8 cellular contexts compared by ENCODE assay signal in genomic region chr4:153522800-153523089, GRCh38. TPM values are rescaled to one million over a fixed set of nuclear protein-coding genes. Genes with fewer than 3 reads are reported as not detected.
A peak's percentile ranks its signal among the peaks of the same experiment; 100 is the strongest.
DNase-seq lines count a peak whose midpoint lies in the region; ATAC-seq and TF ChIP-seq lines count a peak whose summit lies in the region.

No MANE protein-coding gene starts in this region.

- peak overlapping the region; percentile 28 for H3K27ac ChIP-seq in CD8-positive, alpha-beta memory T cell (ENCODE audit: low read depth, low read length)
- H3K27ac ChIP-seq in Karpas-422 (ENCODE audit: low read length) (no peak overlapping the region), breast epithelium (no peak overlapping the region), GM23248 (no peak overlapping the region)
- H3K27ac ChIP-seq in effector memory CD4-positive, alpha-beta T cell (ENCODE audit: insufficient read depth, low read length, poor library complexity, severe bottlenecking), result peak overlapping the region; percentile 78

- H2AFZ ChIP-seq in Karpas-422 (ENCODE audit: low read length) (no peak overlapping the region), GM23248 (no peak overlapping the region)

- TF ChIP-seq POLR2A in breast epithelium (IDR thresholded peaks at IDR 0.05), result no peak

- H3K4me1 Mint-ChIP-seq in CD8-positive, alpha-beta memory T cell, result peaks cover 90 to 97% (median 97%) of the 10 kb centered on the region in 3 donors

- peaks cover 92% of the 10 kb centered on the region for H3K4me1 ChIP-seq in CD8-positive, alpha-beta memory T cell (ENCODE audit: insufficient read depth, low read length)
- H3K4me1 ChIP-seq in Karpas-422 (ENCODE audit: low read length) (peaks cover 65% of the 10 kb centered on the region), breast epithelium (no peaks in the 10 kb centered on the region), GM23248 (ENCODE audit: insufficient read depth) (no peaks in the 10 kb centered on the region)
- H3K4me1 ChIP-seq in effector memory CD4-positive, alpha-beta T cell (ENCODE audit: control insufficient read depth, insufficient read depth, low read length, poor library complexity, severe bottlenecking), result peaks cover 65% of the 10 kb centered on the region

- H3K79me2 ChIP-seq in Karpas-422 (ENCODE audit: low read length), result peaks cover 15% of the 10 kb centered on the region
- no peaks in the 10 kb centered on the region for H3K79me2 ChIP-seq in GM23248 (ENCODE audit: insufficient read depth)

- POLR2A ChIA-PET in CD8-positive, alpha-beta memory T cell (lab: Charles Lee), result interaction anchor here (1.1 to 1.7 kb wide), 3 partner anchors 23 to 57 kb away, joined by 3 to 12 read pairs (median 8); partner anchors contain the start of gene TMEM131L

- H3K9me3 Mint-ChIP-seq in CD8-positive, alpha-beta memory T cell, result no peaks in the 10 kb centered on the region

- in situ Hi-C loops in GM23248 (cut with MboI), result no loop called here

- H3K27me3 Mint-ChIP-seq in CD8-positive, alpha-beta memory T cell, result peaks cover 0 to 1% of the 10 kb centered on the region in 2 donors

- peaks cover 68% of the 10 kb centered on the region for H4K20me1 ChIP-seq in Karpas-422 (ENCODE audit: insufficient read depth, low read depth, low read length)
- H4K20me1 ChIP-seq in GM23248 (ENCODE audit: insufficient read depth), result no peaks in the 10 kb centered on the region

- H3K9me2 ChIP-seq in Karpas-422 (replicated peaks; ENCODE audit: insufficient read depth, low read length), result no peaks in the 10 kb centered on the region
- H3K9me2 ChIP-seq in GM23248 (ENCODE audit: insufficient read depth), result no peaks in the 10 kb centered on the region

- H3K36me3 Mint-ChIP-seq in CD8-positive, alpha-beta memory T cell, result peaks cover 0 to 8% (median 8%) of the 10 kb centered on the region in 3 donors

- peak overlapping the region; percentile 65 to 82 (median 76) for H3K4me3 Mint-ChIP-seq in CD8-positive, alpha-beta memory T cell

- no peaks in the 10 kb centered on the region for H3K9me3 ChIP-seq in CD8-positive, alpha-beta memory T cell (ENCODE audit: low read length)
- no peaks in the 10 kb centered on the region for H3K9me3 ChIP-seq in Karpas-422 (ENCODE audit: low read length)
- no peaks in the 10 kb centered on the region for H3K9me3 ChIP-seq in effector memory CD4-positive, alpha-beta T cell (ENCODE audit: control insufficient read depth, low read length)
- no peaks in the 10 kb centered on the region for H3K9me3 ChIP-seq in breast epithelium
- H3K9me3 ChIP-seq in GM23248 (ENCODE audit: low read depth), result no peaks in the 10 kb centered on the region

- peak; percentile 35 for ATAC-seq in GM21526 (IDR thresholded peaks at IDR 0.05; ENCODE audit: low FRiP score, unreplicated experiment)
- ATAC-seq in left cardiac atrium, result no peak

- H3K27me3 ChIP-seq in CD8-positive, alpha-beta memory T cell (ENCODE audit: insufficient read depth, low read length, poor library complexity, severe bottlenecking), result no peaks in the 10 kb centered on the region
- H3K27me3 ChIP-seq in Karpas-422 (ENCODE audit: low read length) (no peaks in the 10 kb centered on the region), breast epithelium (no peaks in the 10 kb centered on the region), GM23248 (replicated peaks; ENCODE audit: insufficient read depth) (no peaks in the 10 kb centered on the region)
- no peaks in the 10 kb centered on the region for H3K27me3 ChIP-seq in effector memory CD4-positive, alpha-beta T cell (replicated peaks; ENCODE audit: control insufficient read depth, insufficient read depth, low read length, poor library complexity, severe bottlenecking)

- no peaks in the 10 kb centered on the region for H3K36me3 ChIP-seq in CD8-positive, alpha-beta memory T cell (ENCODE audit: insufficient read depth, low read length)
- H3K36me3 ChIP-seq in Karpas-422 (ENCODE audit: insufficient read depth, low read length) (no peaks in the 10 kb centered on the region), breast epithelium (no peaks in the 10 kb centered on the region), GM23248 (ENCODE audit: low read depth) (no peaks in the 10 kb centered on the region)
- H3K36me3 ChIP-seq in effector memory CD4-positive, alpha-beta T cell (ENCODE audit: control insufficient read depth, insufficient read depth, low read length), result no peaks in the 10 kb centered on the region

- peak overlapping the region; percentile 71 to 96 (median 86) for H3K27ac Mint-ChIP-seq in CD8-positive, alpha-beta memory T cell

- intact Hi-C loops in left cardiac atrium (cut with DNase I) (no loop called here), breast epithelium (cut with DNase I; ENCODE audit: low total_unique reads) (no loop called here)

- H3K4me3 ChIP-seq in CD8-positive, alpha-beta memory T cell (ENCODE audit: low read length), result peak overlapping the region; percentile 38
- H3K4me3 ChIP-seq in Karpas-422 (ENCODE audit: low read length), result no peak overlapping the region
- H3K4me3 ChIP-seq in effector memory CD4-positive, alpha-beta T cell (ENCODE audit: insufficient read depth, low read depth, low read length, poor library complexity, severe bottlenecking), result peak overlapping the region; percentile 23
- no peak overlapping the region for H3K4me3 ChIP-seq in breast epithelium
- no peak overlapping the region for H3K4me3 ChIP-seq in GM23248

- H3K9ac ChIP-seq in Karpas-422 (ENCODE audit: low read length) (no peak overlapping the region), GM23248 (no peak overlapping the region)

- 93 to 94% methylated on average over 1 of the region's 1 CpG for WGBS in GM23248 (ENCODE audit: low coverage in 1 of 2, low lambda C conversion rate in 2 of 2, missing lambda C conversion rate in 2 of 2), 2 experiments

- DNase-seq in CD8-positive, alpha-beta memory T cell, result peak in 4 of 5 donors; percentile 10 to 34 (median 30)
- no peak for DNase-seq in Karpas-422
- peak; percentile 37 to 41 (median 41) for DNase-seq in effector memory CD4-positive, alpha-beta T cell
- DNase-seq in left cardiac atrium, result no peak
- no peak for DNase-seq in putamen (ENCODE audit: low spot score)
- DNase-seq in breast epithelium (ENCODE audit: low spot score in 2 of 2), result no peak
- DNase-seq in GM23248, result no peak

- CTCF ChIA-PET in CD8-positive, alpha-beta memory T cell (lab: Charles Lee), result interaction anchor here (0.9 to 1.8 kb wide), 6 partner anchors 9 to 57 kb away, joined by 3 to 8 read pairs (median 3); partner anchors contain the start of gene TMEM131L

- H3K4me2 ChIP-seq in Karpas-422 (ENCODE audit: low read depth, low read length, poor library complexity, severe bottlenecking) (peak overlapping the region; percentile 40), GM23248 (ENCODE audit: unreplicated experiment) (no peak overlapping the region)

- no peaks in the 10 kb centered on the region for H3F3A ChIP-seq in GM23248 (ENCODE audit: insufficient read depth)

- TF ChIP-seq CTCF in breast epithelium (IDR thresholded peaks at IDR 0.05), result no peak

RNA-seq across cellular contexts. Expression of gene TMEM131L, which starts 56.6 kb away (rescaled TPM):
- total RNA-seq in CD8-positive, alpha-beta memory T cell, result 10 to 100 TPM; 28.1 to 29.6 TPM
- polyA plus RNA-seq in CD8-positive, alpha-beta memory T cell, result 28.6 TPM
- 28.0 and 54.8 TPM in 2 replicates for total RNA-seq in Karpas-422 (2014; rRNA removed; shearing (Covaris generic); ENCODE audit: low replicate concordance)
- total RNA-seq in left cardiac atrium (10 to 100 TPM in 1 of 2 donors, 1 to 10 TPM in 1; 8.1 to 13.1 TPM), breast epithelium (10 to 100 TPM; 18.7 to 22.0 (median 19.5) TPM)
- 5.7 and 11.1 TPM in 2 replicates for total RNA-seq in GM23248 (2014; rRNA removed; shearing (Covaris generic))
- polyA plus RNA-seq in GM23248 (2016; fragmentation: Nextera tagmentation; extraction: Ambion mirVana), result 8.7 and 10.2 TPM in 2 replicates

Comparison
In these comparisons a context has a peak if more than half of its experiments do, and no peak if none do; other contexts are left out.
1. DNase-seq: peak in CD8-positive, alpha-beta memory T cell (4 of 5) and effector memory CD4-positive, alpha-beta T cell (3 of 3); none in Karpas-422 (single experiment), left cardiac atrium (single experiment), putamen (single experiment), breast epithelium (0 of 2) and GM23248 (single experiment).
2. H3K27ac ChIP-seq: peak in CD8-positive, alpha-beta memory T cell (single experiment) and effector memory CD4-positive, alpha-beta T cell (single experiment); none in Karpas-422 (single experiment), breast epithelium (0 of 2) and GM23248 (single experiment).
3. H3K4me3 ChIP-seq: peak in CD8-positive, alpha-beta memory T cell (single experiment) and effector memory CD4-positive, alpha-beta T cell (single experiment); none in Karpas-422 (single experiment), breast epithelium (0 of 3) and GM23248 (single experiment).